14 cellular contexts compared by ENCODE assay signal in the genomic region with DNA sequence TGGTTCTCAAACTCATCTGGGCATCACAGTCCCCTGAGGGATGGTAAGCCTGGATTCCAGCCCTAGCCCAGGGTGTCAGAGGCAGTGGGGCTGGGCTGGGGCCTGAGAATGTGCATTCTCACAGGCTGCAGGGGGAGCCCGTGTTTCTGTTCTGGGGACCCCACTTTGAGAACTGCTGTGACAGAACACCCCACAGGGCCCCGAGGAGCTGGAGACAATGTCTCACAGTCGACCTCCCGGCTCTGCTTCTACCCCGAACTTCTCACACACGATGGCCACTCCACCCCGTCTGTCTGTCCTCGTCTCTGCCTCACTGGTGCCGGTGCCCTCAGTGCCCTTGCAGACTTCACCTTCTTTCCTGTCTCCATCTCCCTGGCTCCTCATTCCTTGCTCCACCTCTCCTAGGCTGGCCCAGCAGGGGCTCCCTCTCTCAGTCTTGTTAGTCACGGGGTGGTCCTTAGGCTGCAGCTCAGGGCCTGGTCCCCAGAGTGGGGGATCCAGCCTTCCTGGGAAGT.
DNase-seq lines count a peak whose midpoint lies in the region; ATAC-seq, FAIRE-seq and TF ChIP-seq lines count a peak whose summit lies in the region.
"Had no signal": no experiment of that assay in that cellular context is flagged by ENCODE, and none has a peak within 500 bp of the region (broad histone marks: within the 10 kb centered on the region; RNA-seq: fewer than 3 reads in every experiment).

No MANE protein-coding gene starts in this region.

- no peak overlapping the region for H3K4me3 Mint-ChIP-seq in activated CD8-positive, alpha-beta memory T cell treated with anti-CD3 and anti-CD28 coated beads, Interleukin-2, amount 10 ng/mL, durations not matched to agents 7 days and 5 days

- H3K27me3 ChIP-seq in stomach, result peaks cover 0 to 27% (median 0%) of the 10 kb centered on the region in 3 donors

- 83 to 91% (median 86%) methylated on average over 7 to 10 of the region's 10 CpGs for WGBS in stomach, 5 donors

- intact Hi-C loops in kidney (cut with DNase I) (no loop called here), stomach (cut with DNase I; ENCODE audit: low total_unique reads) (no loop called here)

- H3K9me3 Mint-ChIP-seq in activated CD8-positive, alpha-beta memory T cell treated with anti-CD3 and anti-CD28 coated beads, Interleukin-2, amount 10 ng/mL, durations not matched to agents 7 days and 5 days (ENCODE audit: low read depth), result no peaks in the 10 kb centered on the region

- H3K36me3 ChIP-seq in kidney (ENCODE audit: control insufficient read depth in 1 of 2, insufficient read depth in 2 of 2, low read length in 2 of 2) (no peaks in the 10 kb centered on the region), stomach (no peaks in the 10 kb centered on the region)

- H3K27ac Mint-ChIP-seq in activated CD8-positive, alpha-beta memory T cell treated with anti-CD3 and anti-CD28 coated beads, Interleukin-2, amount 10 ng/mL, durations not matched to agents 7 days and 5 days, result no peak overlapping the region

- ATAC-seq in activated CD8-positive, alpha-beta memory T cell treated with anti-CD3 and anti-CD28 coated beads, Interleukin-2, amount 10 ng/mL, durations not matched to agents 7 days and 5 days, result no peak
- no peak for ATAC-seq in HG03460 (IDR thresholded peaks at IDR 0.05; ENCODE audit: unreplicated experiment)
- ATAC-seq in GM18517 (IDR thresholded peaks at IDR 0.05; ENCODE audit: unreplicated experiment), result no peak

- no peaks in the 10 kb centered on the region for H3K27me3 Mint-ChIP-seq in activated CD8-positive, alpha-beta memory T cell treated with anti-CD3 and anti-CD28 coated beads, Interleukin-2, amount 10 ng/mL, durations not matched to agents 7 days and 5 days

- no peak overlapping the region for H3K9ac ChIP-seq in kidney (ENCODE audit: low read length in 2 of 2)

- H3K27ac ChIP-seq in kidney (ENCODE audit: low read depth in 2 of 2, low read length in 2 of 2), result no peak overlapping the region
- no peak overlapping the region for H3K27ac ChIP-seq in stomach

- H3K9me3 ChIP-seq in kidney (ENCODE audit: control insufficient read depth in 1 of 2, low read length in 2 of 2) (no peaks in the 10 kb centered on the region), stomach (no peaks in the 10 kb centered on the region)

- H3K36me3 Mint-ChIP-seq in activated CD8-positive, alpha-beta memory T cell treated with anti-CD3 and anti-CD28 coated beads, Interleukin-2, amount 10 ng/mL, durations not matched to agents 7 days and 5 days, result no peaks in the 10 kb centered on the region

- H3K4me1 ChIP-seq in kidney (ENCODE audit: control insufficient read depth in 1 of 2, insufficient read depth in 1 of 2, low read depth in 1 of 2, low read length in 2 of 2) (no peaks in the 10 kb centered on the region), stomach (no peaks in the 10 kb centered on the region)

- no peak for TF ChIP-seq EP300 in stomach (IDR thresholded peaks at IDR 0.05)

- TF ChIP-seq CTCF in GM13976 (IDR thresholded peaks at IDR 0.05; ENCODE audit: borderline replicate concordance, control extremely low read depth, extremely low read depth, insufficient read depth, missing control alignments), result no peak
- TF ChIP-seq CTCF in kidney (IDR thresholded peaks at IDR 0.05; ENCODE audit: borderline replicate concordance, extremely low read depth, insufficient read depth), result no peak
- no peak for TF ChIP-seq CTCF in stomach (IDR thresholded peaks at IDR 0.05)

- in situ Hi-C loops in GM13976 (cut with MboI; ENCODE audit: low sequenced_read_pairs, unreplicated experiment), result no loop called here
- in situ Hi-C loops in G401 (cut with HindIII; ENCODE audit: low sequenced_read_pairs), result no loop called here

- CTCF ChIA-PET in activated CD8-positive, alpha-beta memory T cell treated with anti-CD3 and anti-CD28 coated beads, Interleukin-2, amount 10 ng/mL, durations not matched to agents 7 days and 5 days (lab: Charles Lee), result no interaction called here

- H3K4me3 ChIP-seq in kidney (ENCODE audit: low read length in 2 of 2) (no peak overlapping the region), stomach (no peak overlapping the region)

- TF ChIP-seq POLR2A in stomach (IDR thresholded peaks at IDR 0.05), result no peak

- H3K4me1 Mint-ChIP-seq in activated CD8-positive, alpha-beta memory T cell treated with anti-CD3 and anti-CD28 coated beads, Interleukin-2, amount 10 ng/mL, durations not matched to agents 7 days and 5 days, result no peaks in the 10 kb centered on the region

- no peak for FAIRE-seq in kidney (lab: Jason Lieb, UNC)
- FAIRE-seq: RCC 7860 had no signal

- DNase-seq in activated CD8-positive, alpha-beta memory T cell treated with anti-CD3 and anti-CD28 coated beads, Interleukin-2, amount 10 ng/mL, durations not matched to agents 7 days and 5 days, result peak; percentile 26
- DNase-seq in activated CD8-positive, alpha-beta memory T cell treated with anti-CD3 and anti-CD28 coated beads for 24 hours, result no peak
- DNase-seq in GM13976 (ENCODE audit: low spot score) (peak; percentile 22), kidney (peak; percentile 48), stomach (peak; percentile 21), G401 (ENCODE audit: low spot score) (no peak)
- DNase-seq: C1 segment of cervical spinal cord, MM.1S, NCI-H1417, NCI-H2029, NCI-H510A treated with DMSO at 0.1 percent for 48 hours had no signal

Comparison
In these comparisons a context has a peak if more than half of its experiments do, and no peak if none do; other contexts are left out.
1. DNase-seq: peak in activated CD8-positive, alpha-beta memory T cell treated with anti-CD3 and anti-CD28 coated beads, Interleukin-2, amount 10 ng/mL, durations not matched to agents 7 days and 5 days (single experiment), GM13976 (single experiment), kidney (single experiment) and stomach (single experiment); none in activated CD8-positive, alpha-beta memory T cell treated with anti-CD3 and anti-CD28 coated beads for 24 hours (single experiment) and G401 (single experiment).